In genomic region chr17:28661635-28662526, GRCh38 we compare ENCODE assay signal across 8 cellular contexts. TPM values are rescaled to one million over a fixed set of nuclear protein-coding genes. Genes with fewer than 3 reads are reported as not detected.
DNase-seq lines count a peak whose midpoint lies in the region; ATAC-seq and TF ChIP-seq lines count a peak whose summit lies in the region.

TSS of gene SDF2 (minus strand) at chr17:28661906. CDS start at chr17:28661876, 30 bp downstream.
TSS of gene SUPT6H (plus strand) at chr17:28662205. CDS start at chr17:28673402, 11,197 bp downstream.

- no peaks in the 10 kb centered on the region for H3K27me3 Mint-ChIP-seq in activated CD4-positive, alpha-beta T cell treated with anti-CD3 and anti-CD28 coated beads, Interleukin-2, amount 10 ng/mL, durations not matched to agents 24 days and 14 days

- TF ChIP-seq CTCF in colonic mucosa (IDR thresholded peaks at IDR 0.05) = no peak

- intact Hi-C loops in activated CD4-positive, alpha-beta T cell treated with anti-CD3 and anti-CD28 coated beads, Interleukin-2, amount 10 ng/mL, durations not matched to agents 24 days and 14 days (cut with micrococcal nuclease) = loop anchor here (1.0 to 5.0 kb wide), 3 partner anchors 17 to 63 kb away; partner anchors contain the start of genes BLTP2, PROCA1 and SPAG5
- intact Hi-C loops in colonic mucosa (cut with DNase I) = no loop called here

- H3K4me3 Mint-ChIP-seq in activated CD4-positive, alpha-beta T cell treated with anti-CD3 and anti-CD28 coated beads, Interleukin-2, amount 10 ng/mL, durations not matched to agents 24 days and 14 days = peak within 1 kb of the TSS; percentile 99

- peaks cover 43% of the 10 kb centered on the region for H3K4me1 Mint-ChIP-seq in activated CD4-positive, alpha-beta T cell treated with anti-CD3 and anti-CD28 coated beads, Interleukin-2, amount 10 ng/mL, durations not matched to agents 24 days and 14 days

- H3K9ac ChIP-seq in colonic mucosa (ENCODE audit: low read depth in 2 of 2, low read length in 2 of 2) = peak within 1 kb of the TSS; percentile 89 to 93

- no peaks in the 10 kb centered on the region for H3K9me3 Mint-ChIP-seq in activated CD4-positive, alpha-beta T cell treated with anti-CD3 and anti-CD28 coated beads, Interleukin-2, amount 10 ng/mL, durations not matched to agents 24 days and 14 days

- H3K27ac ChIP-seq in colonic mucosa = peak within 1 kb of the TSS; percentile 93

- peak within 1 kb of the TSS; percentile 89 for H3K4me3 ChIP-seq in colonic mucosa

- H3K36me3 ChIP-seq in colonic mucosa = no peaks in the 10 kb centered on the region

- H3K9me3 ChIP-seq in colonic mucosa = no peaks in the 10 kb centered on the region

- peaks cover 11% of the 10 kb centered on the region for H3K4me1 ChIP-seq in colonic mucosa

- H3K27ac Mint-ChIP-seq in activated CD4-positive, alpha-beta T cell treated with anti-CD3 and anti-CD28 coated beads, Interleukin-2, amount 10 ng/mL, durations not matched to agents 24 days and 14 days = peak within 1 kb of the TSS; percentile 97

- H3K27me3 ChIP-seq in colonic mucosa = no peaks in the 10 kb centered on the region

- ATAC-seq in HG03460 (IDR thresholded peaks at IDR 0.05; ENCODE audit: unreplicated experiment) (peak; percentile 87), left lobe of liver (peak; percentile 96)

- peak; percentile 49 to 97 (median 92) for DNase-seq in C1 segment of cervical spinal cord (lab: John Stamatoyannopoulos, UW)
- DNase-seq in GM19240 (ENCODE audit: insufficient read length, low spot score) = peak; percentile 95
- DNase-seq in NCI-H526 treated with DMSO at 0.1 percent for 48 hours (lab: John Stamatoyannopoulos, UW) = peak; percentile 89
- DNase-seq in activated CD4-positive, alpha-beta T cell treated with anti-CD3 and anti-CD28 coated beads, Interleukin-2, amount 10 ng/mL, durations not matched to agents 24 days and 14 days = peak; percentile 98
- DNase-seq in colonic mucosa = peak; percentile 93
- peak; percentile 90 for DNase-seq in left lobe of liver (ENCODE audit: low spot score)
- peak; percentile 92 for DNase-seq in stimulated activated CD4-positive, alpha-beta T cell treated with anti-CD3 and anti-CD28 coated beads, Interleukin-2, amount 100 ng/mL, for 4 hours (ENCODE audit: low read depth)

- H3K36me3 Mint-ChIP-seq in activated CD4-positive, alpha-beta T cell treated with anti-CD3 and anti-CD28 coated beads, Interleukin-2, amount 10 ng/mL, durations not matched to agents 24 days and 14 days (ENCODE audit: low read depth) = peaks cover 59% of the 10 kb centered on the region

RNA-seq across cellular contexts. Expression of gene SDF2, which starts in this region (rescaled TPM):
- 43.8 and 46.2 TPM in 2 replicates for total RNA-seq in activated CD4-positive, alpha-beta T cell treated with anti-CD3 and anti-CD28 coated beads, Interleukin-2, amount 10 ng/mL, durations not matched to agents 24 days and 14 days
- total RNA-seq in colonic mucosa (10 to 100 TPM; 50.7 to 56.4 TPM), left lobe of liver (24.3 TPM)

RNA-seq across cellular contexts. Expression of gene SUPT6H, which starts in this region (rescaled TPM):
- 100 and 108 TPM in 2 replicates for total RNA-seq in activated CD4-positive, alpha-beta T cell treated with anti-CD3 and anti-CD28 coated beads, Interleukin-2, amount 10 ng/mL, durations not matched to agents 24 days and 14 days
- total RNA-seq in colonic mucosa = 10 to 100 TPM; 40.1 to 47.1 TPM
- 33.7 TPM for total RNA-seq in left lobe of liver

Comparison
In these comparisons a context has a peak if more than half of its experiments do, and no peak if none do; other contexts are left out.
1. Peak in every context shown above with its lines: DNase-seq, ATAC-seq, H3K4me3 ChIP-seq and H3K27ac ChIP-seq.